Comparison of ENCODE assay signal across 8 cellular contexts in the genomic region with DNA sequence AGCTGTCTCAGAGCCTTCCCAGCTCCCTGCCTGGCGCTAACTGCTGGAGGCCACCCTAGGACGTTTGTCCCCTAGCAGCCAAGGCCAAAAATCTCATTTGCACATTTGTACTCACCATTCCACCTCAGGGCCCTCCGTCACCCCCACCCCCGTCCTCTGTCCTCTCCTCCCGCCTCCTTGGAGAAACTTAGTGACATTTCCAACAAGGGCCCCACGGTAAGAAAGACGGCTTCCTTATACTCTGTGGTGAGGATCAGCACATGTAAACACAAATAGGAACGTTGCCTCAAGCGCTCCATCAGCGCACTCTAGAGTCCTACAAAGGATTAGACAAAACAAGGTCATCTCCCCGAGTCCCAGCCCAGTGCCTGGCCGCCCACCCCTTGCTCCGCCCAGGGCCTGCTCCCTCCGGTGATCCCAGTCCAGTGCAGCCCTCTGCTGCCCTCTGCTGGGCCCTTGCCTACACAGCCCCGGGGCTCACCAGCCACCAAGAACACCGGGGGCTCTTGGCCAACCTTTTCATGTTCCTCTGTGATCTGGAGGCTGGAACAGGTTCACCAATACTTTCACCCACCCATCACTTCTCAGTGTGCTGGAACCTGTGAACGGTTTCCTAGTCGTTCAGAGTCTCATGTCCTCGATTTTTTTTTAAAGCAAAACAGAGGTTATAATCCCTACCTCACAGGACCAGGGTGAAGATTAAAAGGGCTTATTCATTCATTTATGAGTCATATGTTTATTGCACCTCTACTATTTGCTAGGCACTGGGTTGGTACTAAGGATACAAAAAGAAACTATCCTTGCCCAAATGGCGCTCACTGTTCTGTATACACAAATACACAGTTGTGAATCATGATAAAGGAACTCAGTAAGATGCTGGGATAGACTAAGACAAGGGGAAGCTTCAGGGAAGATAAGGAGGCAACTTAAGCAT. TPM values are rescaled to one million over a fixed set of nuclear protein-coding genes. Genes with fewer than 3 reads are reported as not detected.
DNase-seq lines count a peak whose midpoint lies in the region; ATAC-seq and FAIRE-seq lines count a peak whose summit lies in the region.

No MANE protein-coding gene starts in this region.

- peak; percentile 83 for FAIRE-seq in endometrium (lab: Jason Lieb, UNC)

- peak; percentile 97 for ATAC-seq in GM21447 (IDR thresholded peaks at IDR 0.05; ENCODE audit: unreplicated experiment)

- in situ Hi-C loops in Caki2 (cut with HindIII; ENCODE audit: low pct_unique_long_range_greater_than_20kb, low sequenced_read_pairs), result no loop called here

- DNase-seq in Caki2 (ENCODE audit: low read depth), result peak; percentile 94
- DNase-seq in HUDEP-2 (lab: John Stamatoyannopoulos, UW; ENCODE audit: unreplicated experiment in 76 of 76), result peak in 75 of 76 experiments; percentile 23 to 92 (median 82)
- DNase-seq in NOMO-1 treated with dmso at 0.1 percent for 144 hours (lab: John Stamatoyannopoulos, UW; ENCODE audit: unreplicated experiment), result peak; percentile 92
- DNase-seq in activated CD8-positive, alpha-beta memory T cell treated with anti-CD3 and anti-CD28 coated beads, Interleukin-2, amount 50 U/mL, for 1 hour (ENCODE audit: extremely low read depth), result peak; percentile 45
- DNase-seq in mesenteric fat pad (ENCODE audit: low spot score), result peak; percentile 97
- DNase-seq in stimulated activated CD8-positive, alpha-beta memory T cell treated with anti-CD3 and anti-CD28 coated beads, Interleukin-12 subunit alpha, Interleukin-12 subunit beta, amount 100 ng/mL, for 4 hours (ENCODE audit: low read depth), result peak; percentile 74

RNA-seq across cellular contexts. Expression of a gene that starts 15.2 kb away (rescaled TPM):
- total RNA-seq in Caki2 (2014; rRNA removed; shearing (Covaris generic); ENCODE audit: low replicate concordance), result 5.0 and 6.9 TPM in 2 replicates
- 32.5 TPM for total RNA-seq in mesenteric fat pad

RNA-seq across cellular contexts. Expression of a gene that starts 42.2 kb away (rescaled TPM):
- total RNA-seq in Caki2 (2014; rRNA removed; shearing (Covaris generic); ENCODE audit: low replicate concordance), result 0.23 and 0.30 TPM in 2 replicates
- 24.8 TPM for total RNA-seq in mesenteric fat pad

Comparison
In these comparisons a context has a peak if more than half of its experiments do, and no peak if none do; other contexts are left out.
1. Peak in every context shown above with its lines: DNase-seq and ATAC-seq.
2. DNase-seq: peak in every context shown above with its lines; median percentile 97 in mesenteric fat pad; 94 in Caki2; 92 in NOMO-1 treated with dmso at 0.1 percent for 144 hours; 82 in HUDEP-2; 74 in stimulated activated CD8-positive, alpha-beta memory T cell treated with anti-CD3 and anti-CD28 coated beads, Interleukin-12 subunit alpha, Interleukin-12 subunit beta, amount 100 ng/mL, for 4 hours; 45 in activated CD8-positive, alpha-beta memory T cell treated with anti-CD3 and anti-CD28 coated beads, Interleukin-2, amount 50 U/mL, for 1 hour.
3. RNA of a gene that starts 42.2 kb away (total RNA-seq): 24.8 TPM in mesenteric fat pad (single experiment); 0.23 to 0.30 TPM in Caki2; every median in the first group is over 10 times any median in the second.